ENCODE assay signal across 8 cellular contexts in the genomic region with DNA sequence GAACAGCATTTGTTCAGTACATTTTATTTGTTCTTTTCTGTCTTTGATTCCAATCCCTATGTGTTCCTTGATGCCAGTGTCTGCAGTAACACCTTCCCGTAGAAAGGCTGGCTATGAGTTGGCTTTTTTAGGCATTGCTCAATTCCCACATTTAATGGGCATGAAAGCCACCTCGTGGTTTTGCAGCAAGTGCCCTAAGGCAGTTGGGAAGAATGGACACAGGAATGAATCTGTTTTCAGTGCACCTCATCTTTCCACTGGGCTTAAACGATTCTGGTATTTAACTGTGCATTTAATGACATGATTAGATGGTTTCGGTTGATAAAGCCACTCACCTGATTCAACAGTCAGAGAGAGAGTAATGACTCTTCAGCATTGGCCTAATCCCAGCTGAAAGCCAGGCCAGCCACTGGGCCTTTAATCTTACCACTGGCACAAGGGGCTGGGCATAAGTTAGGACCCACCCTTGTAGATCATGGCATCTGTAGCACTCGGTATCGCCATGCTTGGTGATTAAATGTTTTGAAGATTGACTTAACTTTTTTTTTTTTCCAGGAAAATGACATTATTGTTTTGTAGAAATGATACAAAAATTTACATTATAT.
DNase-seq lines count a peak whose midpoint lies in the region; ATAC-seq and TF ChIP-seq lines count a peak whose summit lies in the region.
"Not testable (repeated sequence)": the region's sequence is repeated elsewhere in the genome, so short reads cannot be mapped to it uniquely, and the experiment has no call there.

No MANE protein-coding gene starts in this region.

- H3K36me3 ChIP-seq in GM23338 (ENCODE audit: insufficient read depth); PC-9 (ENCODE audit: low read depth); WERI-Rb-1; kidney epithelial cell (ENCODE audit: control insufficient read depth, insufficient read depth, low read length): not testable (repeated sequence)

- not testable (repeated sequence) for H4K20me1 ChIP-seq in GM23338 (replicated peaks; ENCODE audit: insufficient read depth); PC-9 (ENCODE audit: insufficient read depth)

- H3F3A ChIP-seq in GM23338 (replicated peaks; ENCODE audit: low read depth); PC-9 (ENCODE audit: insufficient read depth, low read depth): not testable (repeated sequence)

- H3K27me3 ChIP-seq in GM23338 (ENCODE audit: insufficient read depth); PC-9 (ENCODE audit: insufficient read depth, low read depth); WERI-Rb-1 (ENCODE audit: insufficient read depth, low read depth, severe bottlenecking); kidney epithelial cell (ENCODE audit: control insufficient read depth, insufficient read depth, low read length): not testable (repeated sequence)

- POLR2A ChIA-PET in PC-9 (lab: Charles Lee; ENCODE audit: unreplicated experiment): not testable (repeated sequence)

- not testable (repeated sequence) for H3K27ac Mint-ChIP-seq in GM23338; HFFc6; stimulated activated memory B cell treated with anti-CD40 and anti-IgM and Interleukin-4, amounts not matched to agents 10 μg/mL and 1 μg/mL and 100 μg/mL, for 72 hours

- not testable (repeated sequence) for DNase-seq in GM23338 (ENCODE audit: low spot score)
- DNase-seq in HFFc6: peak; percentile 35
- DNase-seq in NCI-H2081 (lab: John Stamatoyannopoulos, UW): peak; percentile 3 to 29
- peak; percentile 72 to 81 for DNase-seq in PC-9
- peak; percentile 45 for DNase-seq in WERI-Rb-1
- peak; percentile 40 for DNase-seq in epithelial cell of prostate (ENCODE audit: low read depth, low spot score)
- peak; percentile 9 for DNase-seq in kidney epithelial cell (ENCODE audit: low read depth)

- H3K4me3 Mint-ChIP-seq in GM23338; HFFc6; stimulated activated memory B cell treated with anti-CD40 and anti-IgM and Interleukin-4, amounts not matched to agents 10 μg/mL and 1 μg/mL and 100 μg/mL, for 72 hours: not testable (repeated sequence)

- not testable (repeated sequence) for H3K9me3 ChIP-seq in PC-9 (ENCODE audit: insufficient read depth, low read depth); WERI-Rb-1 (ENCODE audit: severe bottlenecking)

- not testable (repeated sequence) for H3K36me3 Mint-ChIP-seq in GM23338 (ENCODE audit: low read depth); HFFc6 (ENCODE audit: low read depth); stimulated activated memory B cell treated with anti-CD40 and anti-IgM and Interleukin-4, amounts not matched to agents 10 μg/mL and 1 μg/mL and 100 μg/mL, for 72 hours

- not testable (repeated sequence) for H3K4me1 ChIP-seq in GM23338 (ENCODE audit: insufficient read depth)
- peaks cover 12% of the 10 kb centered on the region for H3K4me1 ChIP-seq in PC-9 (replicated peaks; ENCODE audit: insufficient read depth)

- peak; percentile 40 for ATAC-seq in GM23338
- peak; percentile 40 for ATAC-seq in stimulated activated memory B cell treated with anti-CD40 and anti-IgM and Interleukin-4, amounts not matched to agents 10 μg/mL and 1 μg/mL and 100 μg/mL, for 72 hours

- H3K79me2 ChIP-seq in GM23338 (replicated peaks; ENCODE audit: insufficient read depth); PC-9 (ENCODE audit: low read depth): not testable (repeated sequence)

- H3K27me3 Mint-ChIP-seq in GM23338 (ENCODE audit: insufficient read depth, low read depth, poor library complexity); HFFc6 (ENCODE audit: insufficient read depth); stimulated activated memory B cell treated with anti-CD40 and anti-IgM and Interleukin-4, amounts not matched to agents 10 μg/mL and 1 μg/mL and 100 μg/mL, for 72 hours: not testable (repeated sequence)

- not testable (repeated sequence) for H3K4me2 ChIP-seq in GM23338
- peak overlapping the region; percentile 35; the same call in 1 of the 2 replicates for H3K4me2 ChIP-seq in PC-9

- not testable (repeated sequence) for BruUV-seq in PC-9 (replicated peaks; lab: Mats Ljungman, UMichigan)

- not testable (repeated sequence) for H3K27ac ChIP-seq in GM23338 (ENCODE audit: low read depth); WERI-Rb-1; epithelial cell of prostate
- peak overlapping the region; percentile 88 for H3K27ac ChIP-seq in PC-9

- not testable (repeated sequence) for TF ChIP-seq CTCF in GM23338 (conservative IDR thresholded peaks at IDR 0.05; ENCODE audit: low read depth in 2 of 2); HFFc6 (IDR thresholded peaks at IDR 0.05); PC-9 (conservative IDR thresholded peaks at IDR 0.05); WERI-Rb-1 (IDR thresholded peaks at IDR 0.05; ENCODE audit: low read depth, low read length); kidney epithelial cell (IDR thresholded peaks at IDR 0.05; ENCODE audit: insufficient read depth, low read length, poor library complexity, severe bottlenecking)

- CTCF ChIA-PET in PC-9 (lab: Charles Lee): not testable (repeated sequence)

- not testable (repeated sequence) for H3K4me3 ChIP-seq in GM23338; PC-9; WERI-Rb-1 (ENCODE audit: low read depth, low read length); kidney epithelial cell (ENCODE audit: low read depth, low read length)

- not testable (repeated sequence) for H3K4me1 Mint-ChIP-seq in GM23338; HFFc6 (ENCODE audit: low read depth); stimulated activated memory B cell treated with anti-CD40 and anti-IgM and Interleukin-4, amounts not matched to agents 10 μg/mL and 1 μg/mL and 100 μg/mL, for 72 hours

- not testable (repeated sequence) for H2AFZ ChIP-seq in GM23338, PC-9

- not testable (repeated sequence) for H3K9me2 ChIP-seq in GM23338 (ENCODE audit: insufficient read depth); PC-9 (ENCODE audit: insufficient read depth)

- intact Hi-C loops in PC-9 (cut with micrococcal nuclease; ENCODE audit: unreplicated experiment): not testable (repeated sequence)

- not testable (repeated sequence) for H3K9me3 Mint-ChIP-seq in GM23338; HFFc6; stimulated activated memory B cell treated with anti-CD40 and anti-IgM and Interleukin-4, amounts not matched to agents 10 μg/mL and 1 μg/mL and 100 μg/mL, for 72 hours
